ENCODE assay signal across 8 cellular contexts in the genomic region with DNA sequence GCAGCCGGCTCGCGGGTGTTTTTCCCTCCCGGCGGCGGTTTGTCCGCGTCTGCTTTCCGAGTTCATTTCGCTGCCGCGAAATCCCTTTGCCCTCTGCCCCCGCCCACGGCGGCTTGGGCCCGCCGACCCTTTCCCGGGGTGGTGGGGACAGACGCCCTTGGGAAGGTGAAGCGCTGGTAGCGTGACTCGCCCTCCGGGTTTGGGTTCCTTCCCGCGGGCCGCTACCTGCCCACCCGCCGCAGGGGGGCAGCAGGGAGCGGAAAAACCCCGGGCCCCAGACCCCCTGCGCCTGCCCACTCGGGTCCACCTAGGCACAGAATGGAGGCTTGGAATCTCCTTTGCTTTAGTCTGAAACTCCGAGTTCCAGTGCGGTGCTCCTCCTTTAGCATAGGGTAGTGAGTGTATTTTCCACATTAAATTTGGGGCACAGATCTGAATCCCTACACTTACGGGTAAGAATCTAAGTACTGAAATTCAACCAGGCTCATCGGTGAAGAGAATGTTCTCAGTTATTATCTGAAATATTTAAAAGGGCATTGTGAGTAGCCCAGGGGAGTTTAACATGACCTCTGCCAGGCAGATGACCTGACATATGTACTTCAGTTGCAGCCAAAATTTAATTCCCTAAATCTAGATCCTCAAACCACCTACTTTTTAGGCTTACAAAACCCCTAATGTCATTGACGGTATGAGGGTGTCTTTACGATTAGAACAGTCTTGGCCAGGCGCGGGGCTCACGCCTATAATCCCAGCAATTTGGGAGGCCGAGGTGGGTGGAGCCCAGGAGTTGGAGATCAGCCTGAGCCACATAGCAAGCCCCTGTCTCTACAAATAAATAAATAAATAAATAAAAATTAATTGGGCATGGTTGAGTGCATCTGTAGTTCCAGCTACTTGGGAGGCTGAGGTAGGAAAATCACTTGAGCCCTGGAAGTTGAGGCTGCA. TPM values are rescaled to one million over a fixed set of nuclear protein-coding genes. Genes with fewer than 3 reads are reported as not detected.
A peak's percentile ranks its signal among the peaks of the same experiment; 100 is the strongest.
DNase-seq lines count a peak whose midpoint lies in the region; ATAC-seq and TF ChIP-seq lines count a peak whose summit lies in the region.

No MANE protein-coding gene starts in this region.

- H3K27me3 Mint-ChIP-seq in GM23338 (ENCODE audit: insufficient read depth, low read depth, poor library complexity) = peaks cover 12% of the 10 kb centered on the region

- H3K27me3 ChIP-seq in GM23338 (ENCODE audit: insufficient read depth) = no peaks in the 10 kb centered on the region

- no peaks in the 10 kb centered on the region for H3K9me2 ChIP-seq in GM23338 (ENCODE audit: insufficient read depth)

- H3K4me1 Mint-ChIP-seq in GM23338 = peaks cover 19% of the 10 kb centered on the region

- H3K4me3 ChIP-seq in GM23338 = peak overlapping the region; percentile 92
- H3K4me3 ChIP-seq in iPS-11a (ENCODE audit: low read depth, low read length) = peak overlapping the region; percentile 93
- H3K4me3 ChIP-seq in skin epidermis = peak overlapping the region; percentile 75 to 99 (median 83)

- no peaks in the 10 kb centered on the region for H3K9me3 Mint-ChIP-seq in GM23338

- peak; percentile 36 for ATAC-seq in GM23338

- peaks cover 21% of the 10 kb centered on the region for H4K20me1 ChIP-seq in GM23338 (replicated peaks; ENCODE audit: insufficient read depth)

- peak; percentile 68 to 70 for TF ChIP-seq CTCF in GM23338 (conservative IDR thresholded peaks at IDR 0.05; ENCODE audit: low read depth in 2 of 2)

- peak overlapping the region; percentile 93 for H3K4me3 Mint-ChIP-seq in GM23338

- H3K27ac ChIP-seq in GM23338 (ENCODE audit: low read depth) (peak overlapping the region; percentile 59; the same call in 1 of the 2 replicates), angular gyrus (ENCODE audit: low read depth, low read length) (peak overlapping the region; percentile 76), skin epidermis (peak overlapping the region; percentile 67 to 98 (median 95))

- H3K4me2 ChIP-seq in GM23338 = peak overlapping the region; percentile 81

- H3F3A ChIP-seq in GM23338 (replicated peaks; ENCODE audit: low read depth) = peaks cover 42% of the 10 kb centered on the region

- peak; percentile 41 for DNase-seq in GDM1 (lab: John Stamatoyannopoulos, UW)
- peak; percentile 66 for DNase-seq in GM23338 (ENCODE audit: low spot score)
- DNase-seq in Kasumi-1 (lab: John Stamatoyannopoulos, UW) = peak; percentile 64 to 71
- DNase-seq in T follicular helper cell (ENCODE audit: low read depth) = peak; percentile 44
- no peak for DNase-seq in cortex of kidney (lab: John Stamatoyannopoulos, UW)

- H2AFZ ChIP-seq in GM23338 = no peak overlapping the region

- H3K36me3 Mint-ChIP-seq in GM23338 (ENCODE audit: low read depth) = peaks cover 73% of the 10 kb centered on the region

- H3K79me2 ChIP-seq in GM23338 (replicated peaks; ENCODE audit: insufficient read depth) = peaks cover 28% of the 10 kb centered on the region

- H3K27ac Mint-ChIP-seq in GM23338 = peak overlapping the region; percentile 50

- peaks cover 4% of the 10 kb centered on the region for H3K4me1 ChIP-seq in GM23338 (ENCODE audit: insufficient read depth)

- peaks cover 53% of the 10 kb centered on the region for H3K36me3 ChIP-seq in GM23338 (ENCODE audit: insufficient read depth)

TF ChIP-seq in GM23338, 12 proteins besides CTCF, POLR2A, EP300 and RAD21 (continues in another document):
- TF ChIP-seq ZNF114 (CRISPR knock-in tag; IDR thresholded peaks at IDR 0.05) (no peak), ZNF462 (CRISPR knock-in tag; IDR thresholded peaks at IDR 0.05) (no peak), CREB1 (CRISPR knock-in tag; IDR thresholded peaks at IDR 0.05; ENCODE audit: low read depth) (no peak), EZH2 (IDR thresholded peaks at IDR 0.05; ENCODE audit: low read depth, unreplicated experiment) (no peak), EZH2phosphoT487 (IDR thresholded peaks at IDR 0.05; ENCODE audit: unreplicated experiment) (no peak)
- TF ChIP-seq, protein P1, sequence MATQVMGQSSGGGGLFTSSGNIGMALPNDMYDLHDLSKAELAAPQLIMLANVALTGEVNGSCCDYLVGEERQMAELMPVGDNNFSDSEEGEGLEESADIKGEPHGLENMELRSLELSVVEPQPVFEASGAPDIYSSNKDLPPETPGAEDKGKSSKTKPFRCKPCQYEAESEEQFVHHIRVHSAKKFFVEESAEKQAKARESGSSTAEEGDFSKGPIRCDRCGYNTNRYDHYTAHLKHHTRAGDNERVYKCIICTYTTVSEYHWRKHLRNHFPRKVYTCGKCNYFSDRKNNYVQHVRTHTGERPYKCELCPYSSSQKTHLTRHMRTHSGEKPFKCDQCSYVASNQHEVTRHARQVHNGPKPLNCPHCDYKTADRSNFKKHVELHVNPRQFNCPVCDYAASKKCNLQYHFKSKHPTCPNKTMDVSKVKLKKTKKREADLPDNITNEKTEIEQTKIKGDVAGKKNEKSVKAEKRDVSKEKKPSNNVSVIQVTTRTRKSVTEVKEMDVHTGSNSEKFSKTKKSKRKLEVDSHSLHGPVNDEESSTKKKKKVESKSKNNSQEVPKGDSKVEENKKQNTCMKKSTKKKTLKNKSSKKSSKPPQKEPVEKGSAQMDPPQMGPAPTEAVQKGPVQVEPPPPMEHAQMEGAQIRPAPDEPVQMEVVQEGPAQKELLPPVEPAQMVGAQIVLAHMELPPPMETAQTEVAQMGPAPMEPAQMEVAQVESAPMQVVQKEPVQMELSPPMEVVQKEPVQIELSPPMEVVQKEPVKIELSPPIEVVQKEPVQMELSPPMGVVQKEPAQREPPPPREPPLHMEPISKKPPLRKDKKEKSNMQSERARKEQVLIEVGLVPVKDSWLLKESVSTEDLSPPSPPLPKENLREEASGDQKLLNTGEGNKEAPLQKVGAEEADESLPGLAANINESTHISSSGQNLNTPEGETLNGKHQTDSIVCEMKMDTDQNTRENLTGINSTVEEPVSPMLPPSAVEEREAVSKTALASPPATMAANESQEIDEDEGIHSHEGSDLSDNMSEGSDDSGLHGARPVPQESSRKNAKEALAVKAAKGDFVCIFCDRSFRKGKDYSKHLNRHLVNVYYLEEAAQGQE (IDR thresholded peaks at IDR 0.05; ENCODE audit: unreplicated experiment) = no peak

RNA-seq across cellular contexts. Expression of gene NME2, which starts 1.0 kb away (rescaled TPM):
- total RNA-seq in GM23338 (2014; rRNA removed; shearing (Covaris generic)) = 636 and 667 TPM in 2 replicates
- 939 and 961 TPM in 2 replicates for polyA plus RNA-seq in GM23338 (2016; fragmentation: Nextera tagmentation; extraction: Ambion mirVana)

RNA-seq across cellular contexts. Expression of gene NME1, which starts 13.9 kb away (rescaled TPM):
- 159 and 185 TPM in 2 replicates for total RNA-seq in GM23338 (2014; rRNA removed; shearing (Covaris generic))
- 534 and 579 TPM in 2 replicates for polyA plus RNA-seq in GM23338 (2016; fragmentation: Nextera tagmentation; extraction: Ambion mirVana)

RNA-seq across cellular contexts. Expression of gene SPAG9, which starts 46.6 kb away (rescaled TPM):
- total RNA-seq in GM23338 (2014; rRNA removed; shearing (Covaris generic)) = 45.0 and 62.3 TPM in 2 replicates
- 13.7 and 15.1 TPM in 2 replicates for polyA plus RNA-seq in GM23338 (2016; fragmentation: Nextera tagmentation; extraction: Ambion mirVana)
